ENCODE assay signal across 13 cellular contexts in the genomic region with DNA sequence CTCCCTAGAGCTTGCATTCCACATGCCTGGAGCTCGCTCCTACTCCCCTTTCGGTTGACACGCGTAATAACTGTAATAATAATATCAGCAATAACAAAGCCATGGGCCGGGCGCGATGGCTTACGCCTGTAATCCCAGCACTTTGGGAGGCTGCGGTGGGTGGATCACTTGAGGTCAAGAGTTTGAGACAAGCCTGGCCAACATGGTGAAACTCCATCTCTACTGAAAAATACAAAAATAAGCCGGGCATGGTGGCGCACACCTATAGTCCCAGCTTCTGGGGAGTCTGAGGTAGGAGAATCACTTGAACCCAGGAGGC. TPM values are rescaled to one million over a fixed set of nuclear protein-coding genes. Genes with fewer than 3 reads are reported as not detected.
A peak's percentile ranks its signal among the peaks of the same experiment; 100 is the strongest.
DNase-seq lines count a peak whose midpoint lies in the region; ATAC-seq and TF ChIP-seq lines count a peak whose summit lies in the region.
"Not testable (repeated sequence)": the region's sequence is repeated elsewhere in the genome, so short reads cannot be mapped to it uniquely, and the experiment has no call there.
"Had no signal": no experiment of that assay in that cellular context is flagged by ENCODE, and none has a peak within 500 bp of the region (broad histone marks: within the 10 kb centered on the region; RNA-seq: fewer than 3 reads in every experiment).

No MANE protein-coding gene starts in this region.

- H3K4me1 ChIP-seq in GM23248 (ENCODE audit: insufficient read depth) (peaks cover 12% of the 10 kb centered on the region), esophagus muscularis mucosa (peaks cover 12 to 45% (median 40%) of the 10 kb centered on the region in 4 donors)

- H3K4me2 ChIP-seq in GM23248 (ENCODE audit: unreplicated experiment) = peak overlapping the region; percentile 6

- in situ Hi-C loops in GM23248 (cut with MboI) = not testable (repeated sequence)

- H3K9ac ChIP-seq in GM23248 = not testable (repeated sequence)

- not testable (repeated sequence) for H3K4me3 ChIP-seq in GM23248
- H3K4me3 ChIP-seq in esophagus muscularis mucosa = peak overlapping the region; percentile 41 to 51 (median 44)
- peak overlapping the region; percentile 47 for H3K4me3 ChIP-seq in iPS-11a (ENCODE audit: low read depth, low read length)

- ATAC-seq in stimulated activated memory B cell treated with anti-CD40 and anti-IgM and Interleukin-4, amounts not matched to agents 10 μg/mL and 1 μg/mL and 100 μg/mL, for 72 hours = not testable (repeated sequence)

- not testable (repeated sequence) for H3K9me2 ChIP-seq in GM23248 (ENCODE audit: insufficient read depth)

- not testable (repeated sequence) for TF ChIP-seq CTCF in esophagus muscularis mucosa (IDR thresholded peaks at IDR 0.05); nephron progenitor cell (IDR thresholded peaks at IDR 0.05)

- DNase-seq in GM23248; esophagus muscularis mucosa (ENCODE audit: extremely low spot score); nephron progenitor cell: not testable (repeated sequence)

- not testable (repeated sequence) for H3K27ac ChIP-seq in GM23248
- H3K27ac ChIP-seq in esophagus muscularis mucosa (replicated peaks in 1 of 4) = peak overlapping the region in 1 of 4 donors; percentile 16

- WGBS in GM23248 (ENCODE audit: low coverage in 1 of 2, low lambda C conversion rate in 2 of 2, missing lambda C conversion rate in 2 of 2), 2 experiments = 84 to 85% methylated on average over 11 of the region's 11 CpGs
- 57% methylated on average over 8 of the region's 11 CpGs for whole genome bisulfite sequencing in esophagus muscularis mucosa

- H3K27me3 ChIP-seq in GM23248 (replicated peaks; ENCODE audit: insufficient read depth) = not testable (repeated sequence)
- H3K27me3 ChIP-seq in esophagus muscularis mucosa = peaks cover 0 to 46% (median 6%) of the 10 kb centered on the region in 4 donors

- not testable (repeated sequence) for H3K36me3 ChIP-seq in GM23248 (ENCODE audit: low read depth); esophagus muscularis mucosa

- H3K9me3 Mint-ChIP-seq in activated naive CD4-positive, alpha-beta T cell treated with anti-CD3 and anti-CD28 coated beads, Interleukin-2, amount 50 U/mL, for 24 hours; nephron progenitor cell; stimulated activated memory B cell treated with anti-CD40 and anti-IgM and Interleukin-4, amounts not matched to agents 10 μg/mL and 1 μg/mL and 100 μg/mL, for 72 hours: not testable (repeated sequence)

- intact Hi-C loops in esophagus muscularis mucosa (cut with DNase I) = not testable (repeated sequence)

- H3K27ac Mint-ChIP-seq in activated naive CD4-positive, alpha-beta T cell treated with anti-CD3 and anti-CD28 coated beads, Interleukin-2, amount 50 U/mL, for 24 hours = peak overlapping the region; percentile 35
- H3K27ac Mint-ChIP-seq in nephron progenitor cell = not testable (repeated sequence)
- peak overlapping the region; percentile 93 for H3K27ac Mint-ChIP-seq in stimulated activated memory B cell treated with anti-CD40 and anti-IgM and Interleukin-4, amounts not matched to agents 10 μg/mL and 1 μg/mL and 100 μg/mL, for 72 hours

- H3K4me1 Mint-ChIP-seq in activated naive CD4-positive, alpha-beta T cell treated with anti-CD3 and anti-CD28 coated beads, Interleukin-2, amount 50 U/mL, for 24 hours = peaks cover 47% of the 10 kb centered on the region
- peaks cover 52% of the 10 kb centered on the region for H3K4me1 Mint-ChIP-seq in nephron progenitor cell
- H3K4me1 Mint-ChIP-seq in stimulated activated memory B cell treated with anti-CD40 and anti-IgM and Interleukin-4, amounts not matched to agents 10 μg/mL and 1 μg/mL and 100 μg/mL, for 72 hours = peaks cover 69% of the 10 kb centered on the region

- TF ChIP-seq EP300 in esophagus muscularis mucosa (IDR thresholded peaks at IDR 0.05) = not testable (repeated sequence)

- not testable (repeated sequence) for H3K27me3 Mint-ChIP-seq in activated naive CD4-positive, alpha-beta T cell treated with anti-CD3 and anti-CD28 coated beads, Interleukin-2, amount 50 U/mL, for 24 hours; stimulated activated memory B cell treated with anti-CD40 and anti-IgM and Interleukin-4, amounts not matched to agents 10 μg/mL and 1 μg/mL and 100 μg/mL, for 72 hours
- H3K27me3 Mint-ChIP-seq in nephron progenitor cell (ENCODE audit: low read depth, poor library complexity) = peaks cover 92% of the 10 kb centered on the region

- not testable (repeated sequence) for H3K9me3 ChIP-seq in GM23248 (ENCODE audit: low read depth); esophagus muscularis mucosa

- not testable (repeated sequence) for H3K36me3 Mint-ChIP-seq in activated naive CD4-positive, alpha-beta T cell treated with anti-CD3 and anti-CD28 coated beads, Interleukin-2, amount 50 U/mL, for 24 hours; nephron progenitor cell (ENCODE audit: low read depth)
- peaks cover 58% of the 10 kb centered on the region for H3K36me3 Mint-ChIP-seq in stimulated activated memory B cell treated with anti-CD40 and anti-IgM and Interleukin-4, amounts not matched to agents 10 μg/mL and 1 μg/mL and 100 μg/mL, for 72 hours

- H3K4me3 Mint-ChIP-seq in activated naive CD4-positive, alpha-beta T cell treated with anti-CD3 and anti-CD28 coated beads, Interleukin-2, amount 50 U/mL, for 24 hours; stimulated activated memory B cell treated with anti-CD40 and anti-IgM and Interleukin-4, amounts not matched to agents 10 μg/mL and 1 μg/mL and 100 μg/mL, for 72 hours: not testable (repeated sequence)
- peak overlapping the region; percentile 75 for H3K4me3 Mint-ChIP-seq in nephron progenitor cell

- not testable (repeated sequence) for H3K79me2 ChIP-seq in GM23248 (ENCODE audit: insufficient read depth)

- H3F3A ChIP-seq in GM23248 (ENCODE audit: insufficient read depth) = not testable (repeated sequence)

- H2AFZ ChIP-seq in GM23248 = peak overlapping the region; percentile 41; the same call in 1 of the 2 replicates

- not testable (repeated sequence) for TF ChIP-seq POLR2A in esophagus muscularis mucosa (IDR thresholded peaks at IDR 0.05; ENCODE audit: low read depth)

- H4K20me1 ChIP-seq in GM23248 (ENCODE audit: insufficient read depth) = not testable (repeated sequence)

RNA-seq across cellular contexts. Expression of a gene that starts 5.9 kb away (rescaled TPM):
- total RNA-seq in GM23248 (2014; rRNA removed; shearing (Covaris generic)) = 8.7 and 13.7 TPM in 2 replicates
- 9.4 and 11.9 TPM in 2 replicates for polyA plus RNA-seq in GM23248 (2016; fragmentation: Nextera tagmentation; extraction: Ambion mirVana)
- total RNA-seq in esophagus muscularis mucosa = 1 to 10 TPM; 1.7 to 6.7 (median 1.9) TPM
- total RNA-seq: frontal cortex had no signal

RNA-seq across cellular contexts. Expression of a gene that starts 20.1 kb away (rescaled TPM):
- total RNA-seq in GM23248 (2014; rRNA removed; shearing (Covaris generic)) = 11.5 and 13.0 TPM in 2 replicates
- polyA plus RNA-seq in GM23248 (2016; fragmentation: Nextera tagmentation; extraction: Ambion mirVana) = 23.2 and 25.7 TPM in 2 replicates
- total RNA-seq in esophagus muscularis mucosa = 10 to 100 TPM in 3 of 4 donors, 1 to 10 TPM in 1; 7.5 to 25.6 (median 22.3) TPM

RNA-seq across cellular contexts. Expression of a gene that starts 27.3 kb away (rescaled TPM):
- total RNA-seq in GM23248 (2014; rRNA removed; shearing (Covaris generic)) = 0.32 and 0.76 TPM in 2 replicates
- 1.1 and 1.4 TPM in 2 replicates for polyA plus RNA-seq in GM23248 (2016; fragmentation: Nextera tagmentation; extraction: Ambion mirVana)
- total RNA-seq in esophagus muscularis mucosa = 10 to 100 TPM in 1 of 4 donors, 1 to 10 TPM in 3; 2.8 to 12.0 (median 8.2) TPM
- total RNA-seq: mononuclear cell had no signal

RNA-seq across cellular contexts. Expression of a gene that starts 52.2 kb away (rescaled TPM):
- 12.1 and 14.2 TPM in 2 replicates for total RNA-seq in GM23248 (2014; rRNA removed; shearing (Covaris generic))
- polyA plus RNA-seq in GM23248 (2016; fragmentation: Nextera tagmentation; extraction: Ambion mirVana) = 4.6 and 5.4 TPM in 2 replicates
- total RNA-seq in esophagus muscularis mucosa = 10 to 100 TPM in 1 of 4 donors, 1 to 10 TPM in 3; 6.4 to 11.5 (median 7.5) TPM

RNA-seq across cellular contexts. Expression of a gene that starts 59.0 kb away (rescaled TPM):
- not detected in 2 replicates for total RNA-seq in GM23248 (2014; rRNA removed; shearing (Covaris generic))
- not detected in 2 replicates for polyA plus RNA-seq in GM23248 (2016; fragmentation: Nextera tagmentation; extraction: Ambion mirVana)
- total RNA-seq in esophagus muscularis mucosa = not detected
- total RNA-seq: activated CD4-positive, alpha-beta T cell treated with anti-CD3 and anti-CD28 coated beads, Interleukin-2, amount 10 ng/mL, durations not matched to agents 7 days and 5 days; activated naive CD8-positive, alpha-beta T cell treated with anti-CD3 and anti-CD28 coated beads, Interleukin-2, amount 10 ng/mL, durations not matched to agents 7 days and 5 days; activated T-helper 2 cell treated with anti-CD3 and anti-CD28 coated beads, Interferon-gamma antibody, Interleukin-2, Interleukin-4, amounts not matched to agents 10 μg/mL and 5 μg/mL and 100 μg/mL, durations not matched to agents 14 hours and 24 hours and 36 hours; frontal cortex; mononuclear cell; right atrium auricular region; T-helper 17 cell had no signal
